ENCODE assay signal across 8 cellular contexts in the genomic region with DNA sequence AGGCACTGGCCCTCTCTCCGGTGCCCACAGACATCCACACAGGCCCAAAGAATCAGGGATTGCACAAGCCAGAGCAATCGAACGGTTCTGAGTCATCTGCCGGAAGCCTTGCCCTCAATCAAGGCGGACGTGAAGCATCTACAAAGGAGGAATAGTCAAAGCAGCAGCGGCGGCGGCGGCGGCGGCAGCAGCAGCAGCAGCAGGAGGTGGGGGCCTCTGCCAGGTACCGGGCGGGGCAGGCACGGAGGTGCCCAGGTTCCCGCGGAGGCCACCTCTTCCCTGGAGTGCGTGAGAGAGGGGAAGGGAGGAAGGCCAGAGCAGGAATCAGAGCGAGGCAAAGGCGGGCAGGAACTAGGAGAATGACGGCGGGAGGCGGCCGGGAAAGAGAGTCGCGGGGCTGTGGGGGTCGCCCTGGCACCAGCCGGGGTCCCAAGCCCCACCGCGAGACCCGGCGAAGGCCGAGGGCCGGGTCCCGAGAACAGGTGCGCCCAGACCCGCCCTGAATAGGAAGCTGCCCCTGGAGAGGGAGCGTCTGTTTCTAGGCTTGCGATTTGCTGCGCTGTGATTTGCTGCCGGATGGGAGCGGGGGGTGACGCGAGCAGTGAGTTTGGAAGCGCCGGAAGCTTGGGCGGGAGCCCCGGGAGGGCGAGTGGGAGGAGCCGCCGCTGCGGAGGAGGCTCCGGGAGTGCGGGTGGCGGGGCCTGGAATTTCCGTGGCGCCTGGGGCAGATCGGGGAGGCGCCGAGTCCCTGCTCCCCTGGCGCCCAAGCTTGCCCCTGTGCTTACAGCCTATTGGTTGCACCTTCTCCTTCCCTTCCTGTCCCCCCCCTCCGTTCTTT. TPM values are rescaled to one million over a fixed set of nuclear protein-coding genes. Genes with fewer than 3 reads are reported as not detected.
A peak's percentile ranks its signal among the peaks of the same experiment; 100 is the strongest.
DNase-seq lines count a peak whose midpoint lies in the region; ATAC-seq, FAIRE-seq and TF ChIP-seq lines count a peak whose summit lies in the region.

A gene with protein sequence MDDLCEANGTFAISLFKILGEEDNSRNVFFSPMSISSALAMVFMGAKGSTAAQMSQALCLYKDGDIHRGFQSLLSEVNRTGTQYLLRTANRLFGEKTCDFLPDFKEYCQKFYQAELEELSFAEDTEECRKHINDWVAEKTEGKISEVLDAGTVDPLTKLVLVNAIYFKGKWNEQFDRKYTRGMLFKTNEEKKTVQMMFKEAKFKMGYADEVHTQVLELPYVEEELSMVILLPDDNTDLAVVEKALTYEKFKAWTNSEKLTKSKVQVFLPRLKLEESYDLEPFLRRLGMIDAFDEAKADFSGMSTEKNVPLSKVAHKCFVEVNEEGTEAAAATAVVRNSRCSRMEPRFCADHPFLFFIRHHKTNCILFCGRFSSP (plus strand): TSS at position 117 of the 838 bp plus-strand sequence. CDS start 8,228 bp downstream, outside the sequence.

- peak within 1 kb of the TSS; percentile 74 to 79 for H3K4me3 ChIP-seq in kidney (ENCODE audit: low read length in 2 of 2)

- peak; percentile 15 for DNase-seq in 8988T
- DNase-seq in NCI-H2196 (lab: John Stamatoyannopoulos, UW; ENCODE audit: unreplicated experiment): peak; percentile 96
- DNase-seq in activated CD4-positive, alpha-beta T cell treated with anti-CD3 and anti-CD28 coated beads for 1 hour: peak; percentile 69
- peak; percentile 51 to 83 for DNase-seq in cerebellar nuclear complex (lab: John Stamatoyannopoulos, UW)
- DNase-seq in kidney: peak; percentile 98
- peak; percentile 56 to 63 for DNase-seq in stimulated activated CD4-positive, alpha-beta T cell treated with anti-CD3 and anti-CD28 coated beads, Interleukin-15, amount 100 ng/mL, for 1 hour (ENCODE audit: low read depth in 1 of 2, low spot score in 1 of 2)

- ATAC-seq in GM18867 (IDR thresholded peaks at IDR 0.05; ENCODE audit: unreplicated experiment): peak; percentile 92
- ATAC-seq in HG03103 (IDR thresholded peaks at IDR 0.05; ENCODE audit: low read depth, unreplicated experiment): peak; percentile 88

- intact Hi-C loops in kidney (cut with DNase I): no loop called here

- no peaks in the 10 kb centered on the region for H3K36me3 ChIP-seq in kidney (ENCODE audit: control insufficient read depth in 1 of 2, insufficient read depth in 2 of 2, low read length in 2 of 2)

- no peak for TF ChIP-seq CTCF in kidney (IDR thresholded peaks at IDR 0.05; ENCODE audit: borderline replicate concordance, extremely low read depth, insufficient read depth)

- H3K9ac ChIP-seq in kidney (ENCODE audit: low read length in 2 of 2): peak within 1 kb of the TSS; percentile 38 to 82

- peaks cover 3 to 4% of the 10 kb centered on the region in 2 donors for H3K4me1 ChIP-seq in kidney (ENCODE audit: control insufficient read depth in 1 of 2, insufficient read depth in 1 of 2, low read depth in 1 of 2, low read length in 2 of 2)

- H3K27ac ChIP-seq in kidney (ENCODE audit: low read depth in 2 of 2, low read length in 2 of 2): peak within 1 kb of the TSS; percentile 89 to 90

- FAIRE-seq in kidney (lab: Jason Lieb, UNC): peak; percentile 53

- H3K9me3 ChIP-seq in kidney (ENCODE audit: control insufficient read depth in 1 of 2, low read length in 2 of 2): no peaks in the 10 kb centered on the region

RNA-seq across cellular contexts. Expression of the gene that starts here (rescaled TPM):
- total RNA-seq in kidney: 18.1 TPM
- 1.9 TPM for polyA plus RNA-seq in kidney (ENCODE audit: insufficient read depth, low read depth, low replicate concordance)

Comparison
In these comparisons a context has a peak if more than half of its experiments do, and no peak if none do; other contexts are left out.
1. Peak in every context shown above with its lines: DNase-seq, ATAC-seq, H3K4me3 ChIP-seq and H3K27ac ChIP-seq.
2. DNase-seq: peak in every context shown above with its lines; median percentile 98 in kidney; 96 in NCI-H2196; 69 in activated CD4-positive, alpha-beta T cell treated with anti-CD3 and anti-CD28 coated beads for 1 hour; 67 in cerebellar nuclear complex; 60 in stimulated activated CD4-positive, alpha-beta T cell treated with anti-CD3 and anti-CD28 coated beads, Interleukin-15, amount 100 ng/mL, for 1 hour; 15 in 8988T.